ENCODE assay signal across 8 cellular contexts in the genomic region with DNA sequence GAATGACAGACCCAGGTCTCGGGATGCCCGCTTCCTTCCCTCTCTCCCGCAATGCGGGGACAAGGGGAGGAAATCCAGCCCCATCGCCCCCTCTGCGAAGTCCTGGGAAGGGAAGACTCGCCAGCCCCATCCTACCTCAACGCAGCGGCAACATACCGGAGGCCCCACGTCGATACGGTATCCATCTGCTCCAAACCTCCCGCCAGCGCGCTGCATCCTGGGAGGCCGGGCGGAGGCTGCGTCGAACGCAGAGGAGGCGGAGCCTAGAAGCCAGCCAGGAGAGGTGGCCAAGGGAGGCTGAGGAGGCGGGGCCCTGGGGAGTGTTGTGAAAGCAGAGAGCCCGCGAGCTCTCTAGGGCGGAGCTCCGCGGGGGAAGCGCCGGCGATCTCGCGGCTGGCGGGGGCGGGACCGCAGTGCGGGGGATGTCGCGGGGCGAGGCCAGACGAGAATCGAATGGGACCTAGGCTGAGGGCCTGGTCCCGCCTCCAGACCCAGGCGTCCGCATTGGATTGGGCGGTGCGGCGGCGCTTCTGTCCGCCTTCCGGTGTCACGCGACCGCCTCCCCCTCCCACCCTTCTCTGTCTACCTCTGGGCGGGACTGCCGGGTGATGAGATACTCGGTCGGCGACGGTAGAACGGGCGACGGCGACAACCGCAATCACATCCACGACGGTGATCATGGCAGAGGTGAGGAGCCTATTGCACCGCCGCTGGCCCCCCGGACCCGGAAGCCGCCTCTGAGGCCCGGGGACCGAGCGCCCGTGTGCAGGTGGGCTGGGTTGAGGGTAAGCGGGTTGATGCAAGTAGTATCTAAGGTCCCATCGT. TPM values are rescaled to one million over a fixed set of nuclear protein-coding genes. Genes with fewer than 3 reads are reported as not detected.
DNase-seq lines count a peak whose midpoint lies in the region; ATAC-seq and TF ChIP-seq lines count a peak whose summit lies in the region.

A gene (minus strand): TSS at position 219 of the 825 bp plus-strand sequence. CDS start 7,559 bp downstream, outside the sequence.
A gene (plus strand): TSS at position 571 of the 825 bp plus-strand sequence. CDS start 108 bp downstream, at position 679.

- peak within 1 kb of the TSS; percentile 84 for H3K4me3 Mint-ChIP-seq in T-helper 1 cell treated with Interleukin-12 subunit alpha and Interleukin-12 subunit beta and Interleukin-4 antibody, amounts not matched to agents 30 μg/mL and 1 μg/mL, for 36 hours
- H3K4me3 Mint-ChIP-seq in progenitor cell of endocrine pancreas (ENCODE audit: low read depth): peak within 1 kb of the TSS; percentile 85

- TF ChIP-seq CTCF in left ventricle myocardium inferior (IDR thresholded peaks at IDR 0.05; ENCODE audit: borderline replicate concordance): no peak
- no peak for TF ChIP-seq CTCF in progenitor cell of endocrine pancreas (IDR thresholded peaks at IDR 0.05; ENCODE audit: unreplicated experiment)

- no peaks in the 10 kb centered on the region for H3K9me3 ChIP-seq in left ventricle myocardium inferior (replicated peaks)

- intact Hi-C loops in left ventricle myocardium inferior (cut with micrococcal nuclease): no loop called here

- peaks cover 20% of the 10 kb centered on the region for H3K4me1 Mint-ChIP-seq in T-helper 1 cell treated with Interleukin-12 subunit alpha and Interleukin-12 subunit beta and Interleukin-4 antibody, amounts not matched to agents 30 μg/mL and 1 μg/mL, for 36 hours (ENCODE audit: low read depth)
- H3K4me1 Mint-ChIP-seq in progenitor cell of endocrine pancreas (ENCODE audit: low read depth): peaks cover 2% of the 10 kb centered on the region

- peaks cover 10% of the 10 kb centered on the region for H3K4me1 ChIP-seq in left ventricle myocardium inferior

- H3K36me3 ChIP-seq in left ventricle myocardium inferior: no peaks in the 10 kb centered on the region

- ATAC-seq in GM18499 (IDR thresholded peaks at IDR 0.05; ENCODE audit: insufficient read depth, unreplicated experiment) (peak; percentile 88), HG02938 (IDR thresholded peaks at IDR 0.05; ENCODE audit: unreplicated experiment) (peak; percentile 91)

- H3K27ac ChIP-seq in angular gyrus (ENCODE audit: low read depth, low read length): peak within 1 kb of the TSS; percentile 70
- peak within 1 kb of the TSS; percentile 85 for H3K27ac ChIP-seq in left ventricle myocardium inferior (replicated peaks)

- no peaks in the 10 kb centered on the region for H3K27me3 Mint-ChIP-seq in T-helper 1 cell treated with Interleukin-12 subunit alpha and Interleukin-12 subunit beta and Interleukin-4 antibody, amounts not matched to agents 30 μg/mL and 1 μg/mL, for 36 hours (ENCODE audit: low read depth)
- H3K27me3 Mint-ChIP-seq in progenitor cell of endocrine pancreas: no peaks in the 10 kb centered on the region

- no peaks in the 10 kb centered on the region for H3K9me3 Mint-ChIP-seq in T-helper 1 cell treated with Interleukin-12 subunit alpha and Interleukin-12 subunit beta and Interleukin-4 antibody, amounts not matched to agents 30 μg/mL and 1 μg/mL, for 36 hours
- peaks cover 23% of the 10 kb centered on the region for H3K9me3 Mint-ChIP-seq in progenitor cell of endocrine pancreas (ENCODE audit: low read depth)

- DNase-seq in NCI-H1694 treated with DMSO at 0.1 percent for 48 hours (lab: John Stamatoyannopoulos, UW): peak; percentile 76
- peak; percentile 94 for DNase-seq in left ventricle myocardium inferior
- peak; percentile 86 for DNase-seq in progenitor cell of endocrine pancreas (ENCODE audit: low spot score, unreplicated experiment)
- peak; percentile 94 for DNase-seq in ureter (ENCODE audit: low spot score)

- peak within 1 kb of the TSS; percentile 83 for H3K4me3 ChIP-seq in left ventricle myocardium inferior

- H3K27ac Mint-ChIP-seq in T-helper 1 cell treated with Interleukin-12 subunit alpha and Interleukin-12 subunit beta and Interleukin-4 antibody, amounts not matched to agents 30 μg/mL and 1 μg/mL, for 36 hours: peak within 1 kb of the TSS; percentile 78
- peak within 1 kb of the TSS; percentile 71 for H3K27ac Mint-ChIP-seq in progenitor cell of endocrine pancreas

- H3K36me3 Mint-ChIP-seq in T-helper 1 cell treated with Interleukin-12 subunit alpha and Interleukin-12 subunit beta and Interleukin-4 antibody, amounts not matched to agents 30 μg/mL and 1 μg/mL, for 36 hours (ENCODE audit: low read depth): peaks cover 9% of the 10 kb centered on the region
- H3K36me3 Mint-ChIP-seq in progenitor cell of endocrine pancreas (ENCODE audit: insufficient read depth): peaks cover 3% of the 10 kb centered on the region

- no peaks in the 10 kb centered on the region for H3K27me3 ChIP-seq in left ventricle myocardium inferior (ENCODE audit: low read depth)

RNA-seq across cellular contexts. Expression of the first gene that starts in this region (rescaled TPM):
- total RNA-seq in left ventricle myocardium inferior: 0.66 TPM
- 6.6 and 8.0 TPM in 2 replicates for total RNA-seq in progenitor cell of endocrine pancreas
- total RNA-seq in ureter: 1.8 TPM

RNA-seq across cellular contexts. Expression of the second gene that starts in this region (rescaled TPM):
- total RNA-seq in left ventricle myocardium inferior (6.2 TPM), progenitor cell of endocrine pancreas (8.4 and 10.1 TPM in 2 replicates), ureter (25.2 TPM)

Comparison
In these comparisons a context has a peak if more than half of its experiments do, and no peak if none do; other contexts are left out.
1. Peak in every context shown above with its lines: DNase-seq, ATAC-seq, H3K4me3 ChIP-seq and H3K27ac ChIP-seq.